ENCODE assay signal across 30 cellular contexts in the genomic region with DNA sequence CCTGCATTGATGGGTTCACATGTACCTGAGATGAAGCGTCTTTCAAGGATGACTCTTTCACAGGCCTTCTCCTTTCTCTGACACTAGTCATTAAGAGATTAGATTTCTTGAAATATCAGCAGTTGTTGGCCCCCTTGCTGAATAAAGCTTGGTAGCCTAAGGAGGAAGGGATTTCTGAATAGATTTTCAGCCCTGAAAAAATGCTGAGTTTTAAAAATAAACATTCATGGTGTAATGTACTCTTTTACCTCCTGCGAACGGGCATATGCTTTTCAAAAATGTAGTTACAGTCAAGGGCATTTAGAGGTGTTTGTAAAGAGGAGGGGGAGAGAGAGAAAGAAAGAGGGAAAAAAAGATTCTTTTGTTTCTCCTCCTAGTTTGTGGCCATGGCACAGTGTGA.
"Had no signal": no experiment of that assay in that cellular context is flagged by ENCODE, and none has a peak within 500 bp of the region (broad histone marks: within the 10 kb centered on the region; RNA-seq: fewer than 3 reads in every experiment).

No MANE protein-coding gene starts in this region.

- H3K4me3 ChIP-seq: colonic mucosa, esophagus squamous epithelium, left ventricle myocardium inferior, lower lobe of right lung, neural progenitor cell, prostate gland, right atrium auricular region, smooth muscle cell, stomach, thyroid gland, vagina had no signal

- H3K4me1 ChIP-seq: colonic mucosa, esophagus squamous epithelium, left ventricle myocardium inferior, lower lobe of right lung, neural progenitor cell, prostate gland, right atrium auricular region, stomach, thyroid gland, vagina had no signal

- H3K9ac ChIP-seq: neural progenitor cell had no signal

- H3K27me3 ChIP-seq: colonic mucosa, esophagus squamous epithelium, neural progenitor cell, right atrium auricular region, stomach, thyroid gland, vagina had no signal

- H3K36me3 ChIP-seq: colonic mucosa, esophagus squamous epithelium, left ventricle myocardium inferior, lower lobe of right lung, neural progenitor cell, prostate gland, right atrium auricular region, stomach, thyroid gland, vagina had no signal

- DNase-seq: colonic mucosa; effector CD8-positive, alpha-beta T cell; erythroblast; esophagus squamous epithelium; foreskin melanocyte; glutamatergic neuron; hypothalamus; immature natural killer cell; islet precursor cell; kidney glomerular epithelial cell; left colon; left ventricle myocardium inferior; lower lobe of right lung; natural killer cell; nucleus accumbens; stimulated activated CD4-positive, alpha-beta T cell treated with anti-CD3 and anti-CD28 coated beads, Interleukin-12 subunit alpha, Interleukin-12 subunit beta, amount 100 ng/mL, for 4 hours; stimulated activated CD4-positive, alpha-beta T cell treated with anti-CD3 and anti-CD28 coated beads, Interleukin-1b, Interleukin-23, amount 100 ng/mL, for 48 hours; stimulated activated CD4-positive, alpha-beta T cell treated with anti-CD3 and anti-CD28 coated beads, Interleukin-4, amount 100 ng/mL, for 1 hour; stimulated activated CD8-positive, alpha-beta memory T cell treated with anti-CD3 and anti-CD28 coated beads, Interleukin-4, amount 100 ng/mL, for 48 hours; stimulated activated naive CD4-positive, alpha-beta T cell treated with Interleukin-2 at 50 U/mL for 16 hours; stomach; thyroid gland; trophoblast cell had no signal

- H3K27ac Mint-ChIP-seq: dendritic cell treated with granulocyte-macrophage colony-stimulating factor and Interleukin-4, amounts not matched to agents 40 ng/mL and 50 ng/mL, for 4 days; immature natural killer cell; natural killer cell; neural progenitor cell had no signal

- H2AFZ ChIP-seq: neural progenitor cell had no signal

- H3K4me2 ChIP-seq: neural progenitor cell, smooth muscle cell had no signal

- H3K4me3 Mint-ChIP-seq: dendritic cell treated with granulocyte-macrophage colony-stimulating factor and Interleukin-4, amounts not matched to agents 40 ng/mL and 50 ng/mL, for 4 days; immature natural killer cell; natural killer cell; neural progenitor cell had no signal

- H3K27ac ChIP-seq: colonic mucosa, esophagus squamous epithelium, left ventricle myocardium inferior, lower lobe of right lung, neural progenitor cell, prostate gland, right atrium auricular region, stomach, thyroid gland, vagina had no signal

- H3K9me3 Mint-ChIP-seq: dendritic cell treated with granulocyte-macrophage colony-stimulating factor and Interleukin-4, amounts not matched to agents 40 ng/mL and 50 ng/mL, for 4 days; immature natural killer cell; natural killer cell; neural progenitor cell had no signal

- H3K27me3 Mint-ChIP-seq: dendritic cell treated with granulocyte-macrophage colony-stimulating factor and Interleukin-4, amounts not matched to agents 40 ng/mL and 50 ng/mL, for 4 days had no signal

- ATAC-seq: left colon, lower lobe of right lung, natural killer cell, sciatic nerve had no signal

- H3K36me3 Mint-ChIP-seq: immature natural killer cell, natural killer cell had no signal

- H3K4me1 Mint-ChIP-seq: immature natural killer cell, natural killer cell had no signal

- H3K9me3 ChIP-seq: colonic mucosa, esophagus squamous epithelium, left ventricle myocardium inferior, lower lobe of right lung, prostate gland, right atrium auricular region, stomach, thyroid gland, vagina had no signal
